14 cellular contexts compared by ENCODE assay signal in genomic region chr1:227889047-227889862, GRCh38. TPM values are rescaled to one million over a fixed set of nuclear protein-coding genes. Genes with fewer than 3 reads are reported as not detected.
DNase-seq lines count a peak whose midpoint lies in the region; ATAC-seq, FAIRE-seq and TF ChIP-seq lines count a peak whose summit lies in the region.
"Had no signal": no experiment of that assay in that cellular context is flagged by ENCODE, and none has a peak within 500 bp of the region (broad histone marks: within the 10 kb centered on the region; RNA-seq: fewer than 3 reads in every experiment).

No MANE protein-coding gene starts in this region.

- H3K4me3 Mint-ChIP-seq in CD8-positive, alpha-beta T cell: no peak overlapping the region
- H3K4me3 Mint-ChIP-seq in nephron: peak overlapping the region in 2 of 3 experiments; percentile 36 to 43

- no peak overlapping the region for H4K5ac ChIP-seq in IMR-90 (ENCODE audit: low read depth, low read length)

- no peak overlapping the region for H2BK5ac ChIP-seq in IMR-90 (ENCODE audit: low read depth, low read length, poor library complexity, severe bottlenecking)

- H3K14ac ChIP-seq in IMR-90 (replicated peaks; ENCODE audit: low read depth, low read length): no peak overlapping the region

- H3K4me1 ChIP-seq in CD8-positive, alpha-beta T cell (ENCODE audit: insufficient read depth, low read length): peaks cover 43% of the 10 kb centered on the region
- H3K4me1 ChIP-seq in IMR-90 (ENCODE audit: control insufficient read depth, insufficient read depth, low read length): no peaks in the 10 kb centered on the region; the same call in 1 of the 2 replicates

- DNase-seq in CD8-positive, alpha-beta T cell: peak in 3 of 7 experiments; percentile 3 to 47 (median 7)
- DNase-seq in IMR-90 (no peak), coronary artery (ENCODE audit: low spot score) (peak; percentile 73), H54 (ENCODE audit: insufficient read length, low spot score) (no peak), SHP77 treated with DMSO at 0.1 percent for 48 hours (lab: John Stamatoyannopoulos, UW) (no peak)
- DNase-seq: NCI-H1092, NCI-H446 treated with DMSO at 0.1 percent for 48 hours, SHP77, WERI-Rb-1 had no signal

- peaks cover 34% of the 10 kb centered on the region for H3K4me1 Mint-ChIP-seq in CD8-positive, alpha-beta T cell (ENCODE audit: low read depth)
- H3K4me1 Mint-ChIP-seq in nephron: peaks cover 38% of the 10 kb centered on the region

- H2AK9ac ChIP-seq in IMR-90 (replicated peaks; ENCODE audit: low read depth, low read length, poor library complexity): no peak overlapping the region

- CTCF ChIA-PET in CD8-positive, alpha-beta T cell (lab: Charles Lee): interaction anchor here (0.6 kb wide), 1 partner anchor 42 kb away, joined by 3 read pairs; no protein-coding TSS in a partner anchor
- CTCF ChIA-PET in IMR-90 (lab: Yijun Ruan, JAX): interaction anchor here (0.6 kb wide), 1 partner anchor 21 kb away, joined by 3 read pairs; no protein-coding TSS in a partner anchor

- H3K36me3 Mint-ChIP-seq in CD8-positive, alpha-beta T cell: no peaks in the 10 kb centered on the region
- no peaks in the 10 kb centered on the region for H3K36me3 Mint-ChIP-seq in nephron (ENCODE audit: low read depth)

- H4K8ac ChIP-seq in IMR-90 (ENCODE audit: low read depth in 2 of 2, low read length in 2 of 2): no peak overlapping the region

- no peak overlapping the region for H2BK120ac ChIP-seq in IMR-90 (ENCODE audit: low read depth, low read length)

- no peak overlapping the region for H3K9ac ChIP-seq in IMR-90 (ENCODE audit: low read depth, low read length)

- dilution Hi-C loops in IMR-90 (cut with HindIII; ENCODE audit: low sequenced_read_pairs, unreplicated experiment): no loop called here

- no peak overlapping the region for H3K27ac ChIP-seq in CD8-positive, alpha-beta T cell (ENCODE audit: low read depth, low read length)
- H3K27ac ChIP-seq in IMR-90 (ENCODE audit: insufficient read depth, low read length): no peak overlapping the region
- peak overlapping the region in 1 of 2 donors; percentile 4 for H3K27ac ChIP-seq in coronary artery
- H3K27ac ChIP-seq: thoracic aorta, WERI-Rb-1 had no signal

- no peak for FAIRE-seq in H54 (lab: Jason Lieb, UNC)
- FAIRE-seq: bronchial epithelial cell had no signal

- H3K27ac Mint-ChIP-seq in CD8-positive, alpha-beta T cell: peak overlapping the region; percentile 57
- peak overlapping the region in 2 of 3 experiments; percentile 19 to 41 for H3K27ac Mint-ChIP-seq in nephron

- H3K36me3 ChIP-seq in CD8-positive, alpha-beta T cell (ENCODE audit: insufficient read depth, low read length): no peaks in the 10 kb centered on the region
- H3K36me3 ChIP-seq in IMR-90 (ENCODE audit: control insufficient read depth, insufficient read depth, low read length): no peaks in the 10 kb centered on the region
- H3K36me3 ChIP-seq: thoracic aorta, WERI-Rb-1 had no signal

- no peak for TF ChIP-seq POLR2A in IMR-90 (IDR thresholded peaks at IDR 0.05; ENCODE audit: low read depth, low read length)
- TF ChIP-seq POLR2A in H54 (IDR thresholded peaks at IDR 0.05; ENCODE audit: low read depth, low read length): no peak

- TF ChIP-seq RAD21 in IMR-90 (IDR thresholded peaks at IDR 0.05; ENCODE audit: low read length): no peak

- H3K4me2 ChIP-seq in IMR-90 (ENCODE audit: low read depth, low read length): no peak overlapping the region

- no peak for TF ChIP-seq CTCF in CD8-positive, alpha-beta T cell (IDR thresholded peaks at IDR 0.05)
- TF ChIP-seq CTCF in IMR-90 (conservative IDR thresholded peaks at IDR 0.05; ENCODE audit: low read depth, low read length) (no peak), coronary artery (IDR thresholded peaks at IDR 0.05) (no peak), nephron (IDR thresholded peaks at IDR 0.05; ENCODE audit: unreplicated experiment in 3 of 3) (no peak)

- H3K4me3 ChIP-seq in CD8-positive, alpha-beta T cell (ENCODE audit: low read depth, low read length): no peak overlapping the region
- no peak overlapping the region for H3K4me3 ChIP-seq in IMR-90 (ENCODE audit: insufficient read depth, low read depth, low read length)
- H3K4me3 ChIP-seq in coronary artery: no peak overlapping the region
- H3K4me3 ChIP-seq: thoracic aorta had no signal

- no peak overlapping the region for H3K56ac ChIP-seq in IMR-90 (ENCODE audit: extremely low read depth, insufficient read depth, low read length)

- no peak overlapping the region for H2AK5ac ChIP-seq in IMR-90 (ENCODE audit: low read depth, low read length)

- no peak overlapping the region for H2BK15ac ChIP-seq in IMR-90 (ENCODE audit: low read depth, low read length)

- H4K20me1 ChIP-seq in IMR-90 (ENCODE audit: insufficient read depth, low read length): no peaks in the 10 kb centered on the region

- H3K9me3 Mint-ChIP-seq in CD8-positive, alpha-beta T cell: no peaks in the 10 kb centered on the region
- H3K9me3 Mint-ChIP-seq in nephron: no peaks in the 10 kb centered on the region

- no peak overlapping the region for H3K23ac ChIP-seq in IMR-90 (ENCODE audit: low read depth, low read length)

- H3K27me3 ChIP-seq in CD8-positive, alpha-beta T cell (ENCODE audit: insufficient read depth, low read length): no peaks in the 10 kb centered on the region
- peaks cover 2% of the 10 kb centered on the region; the same call in 1 of the 2 replicates for H3K27me3 ChIP-seq in IMR-90 (ENCODE audit: control insufficient read depth, insufficient read depth, low read length)

- no peaks in the 10 kb centered on the region for H3K9me3 ChIP-seq in CD8-positive, alpha-beta T cell (ENCODE audit: low read length)
- no peaks in the 10 kb centered on the region for H3K9me3 ChIP-seq in IMR-90 (ENCODE audit: control insufficient read depth, insufficient read depth, low read length)
- H3K9me3 ChIP-seq: thoracic aorta had no signal

- H2BK20ac ChIP-seq in IMR-90 (ENCODE audit: low read depth, low read length): no peak overlapping the region

- ATAC-seq in CD8-positive, alpha-beta T cell: no peak
- ATAC-seq in IMR-90 (ENCODE audit: low read depth) (no peak), GM21423 (IDR thresholded peaks at IDR 0.05; ENCODE audit: unreplicated experiment) (no peak), HG02870 (IDR thresholded peaks at IDR 0.05; ENCODE audit: unreplicated experiment) (no peak)

- in situ Hi-C loops in IMR-90 (cut with MboI; ENCODE audit: low sequenced_read_pairs): no loop called here

- no peak overlapping the region for H4K91ac ChIP-seq in IMR-90 (ENCODE audit: insufficient read depth, low read depth, low read length)

- H2AFZ ChIP-seq in IMR-90 (replicated peaks; ENCODE audit: low read length, poor library complexity): peak overlapping the region; percentile 32

- intact Hi-C loops in CD8-positive, alpha-beta T cell (cut with DNase I, micrococcal nuclease): loop anchor here (5.0 kb wide), 2 partner anchors 102 to 127 kb away; no protein-coding TSS in a partner anchor
- intact Hi-C loops in IMR-90 (cut with micrococcal nuclease): no loop called here

- no peaks in the 10 kb centered on the region for H3K79me1 ChIP-seq in IMR-90 (ENCODE audit: low read depth in 1 of 2, low read length in 2 of 2)

- no peaks in the 10 kb centered on the region for H3K9me1 ChIP-seq in IMR-90 (ENCODE audit: insufficient read depth, low read length)

- no peak overlapping the region for H3K4ac ChIP-seq in IMR-90 (ENCODE audit: low read depth, low read length)

- WGBS in IMR-90 (ENCODE audit: extremely low coverage in 2 of 2, insufficient read length in 1 of 2), 2 experiments: 41% methylated on average over 3 of the region's 14 CpGs; no CpG with 5 or more reads in 1 of the 2 experiments

- H3K18ac ChIP-seq in IMR-90 (ENCODE audit: low read depth, low read length): no peak overlapping the region

- no TSS peak for BruUV-seq in IMR-90 (replicated peaks; lab: Mats Ljungman, UMichigan)

- H3K27me3 Mint-ChIP-seq in CD8-positive, alpha-beta T cell (ENCODE audit: low read depth): no peaks in the 10 kb centered on the region
- H3K27me3 Mint-ChIP-seq in nephron (ENCODE audit: low read depth): peaks cover 11% of the 10 kb centered on the region

- POLR2A ChIA-PET in CD8-positive, alpha-beta T cell (lab: Charles Lee): no interaction called here
- POLR2A ChIA-PET in IMR-90 (lab: Charles Lee; ENCODE audit: unreplicated experiment): no interaction called here

TF ChIP-seq in IMR-90, 13 proteins besides CTCF, POLR2A, EP300 and RAD21:
- TF ChIP-seq MAZ (IDR thresholded peaks at IDR 0.05; ENCODE audit: borderline replicate concordance, low read depth, low read length) (no peak), CHD1 (IDR thresholded peaks at IDR 0.05; ENCODE audit: low read depth, low read length) (no peak), ELK1 (IDR thresholded peaks at IDR 0.05; ENCODE audit: borderline replicate concordance, low read depth, low read length) (no peak), SMC3 (IDR thresholded peaks at IDR 0.05; ENCODE audit: low read depth, low read length) (no peak), CEBPB (IDR thresholded peaks at IDR 0.05; ENCODE audit: low read depth, low read length) (no peak), RFX5 (IDR thresholded peaks at IDR 0.05; ENCODE audit: low read depth, low read length) (no peak), MAFK (IDR thresholded peaks at IDR 0.05; ENCODE audit: low read depth, low read length) (no peak)

RNA-seq across cellular contexts. Expression of gene WNT9A, which starts 58.5 kb away (rescaled TPM):
- not detected for total RNA-seq in CD8-positive, alpha-beta T cell
- total RNA-seq in IMR-90 (2012; rRNA removed): 0.18 and 0.28 TPM in 2 replicates
- 0.36 and 0.42 TPM in 2 replicates for polyA plus RNA-seq in IMR-90 (2012; rRNA removed)
- 0.24 and 0.63 TPM in 2 replicates for polyA plus RNA-seq in IMR-90 (2012; cell fraction: cytosol; rRNA removed)
- 0.81 and 1.1 TPM in 2 replicates for polyA plus RNA-seq in IMR-90 (2012; cell fraction: nucleus; rRNA removed; ENCODE audit: low replicate concordance)
